ENCODE assay signal across 1 cellular context in genomic region chr1:44354840-44355581, GRCh38.
TF ChIP-seq lines count a peak whose summit lies in the region.

A gene with protein sequence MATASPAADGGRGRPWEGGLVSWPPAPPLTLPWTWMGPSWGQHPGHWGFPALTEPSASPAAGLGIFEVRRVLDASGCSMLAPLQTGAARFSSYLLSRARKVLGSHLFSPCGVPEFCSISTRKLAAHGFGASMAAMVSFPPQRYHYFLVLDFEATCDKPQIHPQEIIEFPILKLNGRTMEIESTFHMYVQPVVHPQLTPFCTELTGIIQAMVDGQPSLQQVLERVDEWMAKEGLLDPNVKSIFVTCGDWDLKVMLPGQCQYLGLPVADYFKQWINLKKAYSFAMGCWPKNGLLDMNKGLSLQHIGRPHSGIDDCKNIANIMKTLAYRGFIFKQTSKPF (minus strand): TSS chr1:44355257. CDS start chr1:44355026, 231 bp downstream.

TF ChIP-seq in K562, 482 proteins besides CTCF, POLR2A, EP300 and RAD21 (continued from another document and continues in another):
- TF ChIP-seq, protein P1, sequence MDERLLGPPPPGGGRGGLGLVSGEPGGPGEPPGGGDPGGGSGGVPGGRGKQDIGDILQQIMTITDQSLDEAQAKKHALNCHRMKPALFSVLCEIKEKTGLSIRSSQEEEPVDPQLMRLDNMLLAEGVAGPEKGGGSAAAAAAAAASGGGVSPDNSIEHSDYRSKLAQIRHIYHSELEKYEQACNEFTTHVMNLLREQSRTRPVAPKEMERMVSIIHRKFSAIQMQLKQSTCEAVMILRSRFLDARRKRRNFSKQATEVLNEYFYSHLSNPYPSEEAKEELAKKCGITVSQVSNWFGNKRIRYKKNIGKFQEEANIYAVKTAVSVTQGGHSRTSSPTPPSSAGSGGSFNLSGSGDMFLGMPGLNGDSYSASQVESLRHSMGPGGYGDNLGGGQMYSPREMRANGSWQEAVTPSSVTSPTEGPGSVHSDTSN (CRISPR knock-in tag; IDR thresholded peaks at IDR 0.05; ENCODE audit: low read depth), result peak; percentile 100
- TF ChIP-seq, protein P1 (tag; conservative IDR thresholded peaks at IDR 0.05; ENCODE audit: low read depth), result peak; percentile 99
- TF ChIP-seq PYGO2 (tag; IDR thresholded peaks at IDR 0.05), result no peak
- 0 out of 2 replicates have a peak, but pooled peaks have one; percentile 80 for TF ChIP-seq RBM34 (IDR thresholded peaks at IDR 0.05; ENCODE audit: borderline replicate concordance, insufficient read depth, low read length)
- no peak for TF ChIP-seq ZNF431 (CRISPR knock-in tag; IDR thresholded peaks at IDR 0.05)
- TF ChIP-seq RBM14 (IDR thresholded peaks at IDR 0.05; ENCODE audit: borderline replicate concordance, insufficient read depth, low read depth, low read length), result no peak
- TF ChIP-seq HNRNPLL (IDR thresholded peaks at IDR 0.05; ENCODE audit: low read depth, low read length, poor library complexity, severe bottlenecking), result peak; percentile 26
- TF ChIP-seq KLF13 (tag; IDR thresholded peaks at IDR 0.05; ENCODE audit: borderline replicate concordance, low read depth), result 0 out of 2 replicates have a peak, but pooled peaks have one; percentile 11
- TF ChIP-seq HCFC1 (IDR thresholded peaks at IDR 0.05; ENCODE audit: low read depth, low read length), result peak; percentile 96
- TF ChIP-seq ZNF23 (CRISPR knock-in tag; IDR thresholded peaks at IDR 0.05), result no peak
- peak; percentile 86 for TF ChIP-seq GATAD2B (IDR thresholded peaks at IDR 0.05; ENCODE audit: borderline replicate concordance)
- peak; percentile 62 for TF ChIP-seq EGR1 (conservative IDR thresholded peaks at IDR 0.05)
- peak; percentile 95 for TF ChIP-seq E2F8 (IDR thresholded peaks at IDR 0.05; ENCODE audit: low read depth, partially characterized antibody)
- peak; percentile 68 for TF ChIP-seq TFAP4 (CRISPR knock-in tag; IDR thresholded peaks at IDR 0.05; ENCODE audit: borderline replicate concordance)
- TF ChIP-seq HIVEP1 (CRISPR knock-in tag; IDR thresholded peaks at IDR 0.05), result no peak
- TF ChIP-seq TGIF2 (CRISPR knock-in tag; IDR thresholded peaks at IDR 0.05), result peak; percentile 71; the same call in 1 of the 2 replicates
- TF ChIP-seq ASH1L (IDR thresholded peaks at IDR 0.05; ENCODE audit: borderline replicate concordance, low read depth, partially characterized antibody), result peak; percentile 96
- peak; percentile 93 to 96 for TF ChIP-seq MNT (conservative IDR thresholded peaks at IDR 0.05)
- peak; percentile 77 to 80 for TF ChIP-seq FOXK2 (conservative IDR thresholded peaks at IDR 0.05 in 1 of 2, IDR thresholded peaks at IDR 0.05 in 1 of 2; ENCODE audit: low read depth in 2 of 2)
- TF ChIP-seq ZNF655 (CRISPR knock-in tag; IDR thresholded peaks at IDR 0.05), result no peak
- TF ChIP-seq, protein P2, sequence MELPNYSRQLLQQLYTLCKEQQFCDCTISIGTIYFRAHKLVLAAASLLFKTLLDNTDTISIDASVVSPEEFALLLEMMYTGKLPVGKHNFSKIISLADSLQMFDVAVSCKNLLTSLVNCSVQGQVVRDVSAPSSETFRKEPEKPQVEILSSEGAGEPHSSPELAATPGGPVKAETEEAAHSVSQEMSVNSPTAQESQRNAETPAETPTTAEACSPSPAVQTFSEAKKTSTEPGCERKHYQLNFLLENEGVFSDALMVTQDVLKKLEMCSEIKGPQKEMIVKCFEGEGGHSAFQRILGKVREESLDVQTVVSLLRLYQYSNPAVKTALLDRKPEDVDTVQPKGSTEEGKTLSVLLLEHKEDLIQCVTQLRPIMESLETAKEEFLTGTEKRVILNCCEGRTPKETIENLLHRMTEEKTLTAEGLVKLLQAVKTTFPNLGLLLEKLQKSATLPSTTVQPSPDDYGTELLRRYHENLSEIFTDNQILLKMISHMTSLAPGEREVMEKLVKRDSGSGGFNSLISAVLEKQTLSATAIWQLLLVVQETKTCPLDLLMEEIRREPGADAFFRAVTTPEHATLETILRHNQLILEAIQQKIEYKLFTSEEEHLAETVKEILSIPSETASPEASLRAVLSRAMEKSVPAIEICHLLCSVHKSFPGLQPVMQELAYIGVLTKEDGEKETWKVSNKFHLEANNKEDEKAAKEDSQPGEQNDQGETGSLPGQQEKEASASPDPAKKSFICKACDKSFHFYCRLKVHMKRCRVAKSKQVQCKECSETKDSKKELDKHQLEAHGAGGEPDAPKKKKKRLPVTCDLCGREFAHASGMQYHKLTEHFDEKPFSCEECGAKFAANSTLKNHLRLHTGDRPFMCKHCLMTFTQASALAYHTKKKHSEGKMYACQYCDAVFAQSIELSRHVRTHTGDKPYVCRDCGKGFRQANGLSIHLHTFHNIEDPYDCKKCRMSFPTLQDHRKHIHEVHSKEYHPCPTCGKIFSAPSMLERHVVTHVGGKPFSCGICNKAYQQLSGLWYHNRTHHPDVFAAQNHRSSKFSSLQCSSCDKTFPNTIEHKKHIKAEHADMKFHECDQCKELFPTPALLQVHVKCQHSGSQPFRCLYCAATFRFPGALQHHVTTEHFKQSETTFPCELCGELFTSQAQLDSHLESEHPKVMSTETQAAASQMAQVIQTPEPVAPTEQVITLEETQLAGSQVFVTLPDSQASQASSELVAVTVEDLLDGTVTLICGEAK (IDR thresholded peaks at IDR 0.05), result peak; percentile 35; the same call in 1 of the 2 replicates
- TF ChIP-seq, protein P2 (CRISPR knock-in tag; IDR thresholded peaks at IDR 0.05), result no peak
- TF ChIP-seq DIDO1 (tag; IDR thresholded peaks at IDR 0.05; ENCODE audit: low read depth), result peak; percentile 70
- no peak for TF ChIP-seq SNIP1 (IDR thresholded peaks at IDR 0.05; ENCODE audit: low read depth)
- peak; percentile 80 for TF ChIP-seq FUS (optimal IDR thresholded peaks at IDR 0.05; ENCODE audit: low read depth, low read length)
- peak in 1 of 2 experiments; percentile 66; a peak in 1 of 4 replicates for TF ChIP-seq UBTF (IDR thresholded peaks at IDR 0.05; ENCODE audit: borderline replicate concordance in 1 of 2, low read depth in 2 of 2, low read length in 2 of 2)
- peak; percentile 63; the same call in 1 of the 2 replicates for TF ChIP-seq SP1 (CRISPR knock-in tag; IDR thresholded peaks at IDR 0.05)
- peak; percentile 48 for TF ChIP-seq BMI1 (IDR thresholded peaks at IDR 0.05; ENCODE audit: low read length)
- peak; percentile 73 for TF ChIP-seq ZFX (CRISPR knock-in tag; IDR thresholded peaks at IDR 0.05)
- peak; percentile 99 for TF ChIP-seq NR2C1 (IDR thresholded peaks at IDR 0.05)
- peak; percentile 99 for TF ChIP-seq NR2C1 (tag; IDR thresholded peaks at IDR 0.05)
- peak; percentile 80 to 99 (median 98) for TF ChIP-seq YY1 (IDR thresholded peaks at IDR 0.05; ENCODE audit: borderline replicate concordance in 1 of 3, control insufficient read depth in 1 of 3, extremely low read depth in 1 of 3, insufficient read depth in 3 of 3, insufficient read length in 1 of 3, insufficient replicate concordance in 2 of 3, low read depth in 1 of 3, low read length in 2 of 3)
- TF ChIP-seq JUND (IDR thresholded peaks at IDR 0.05; ENCODE audit: borderline replicate concordance, low read depth, low read length), result peak; percentile 55
- TF ChIP-seq JUND (tag; IDR thresholded peaks at IDR 0.05; ENCODE audit: borderline replicate concordance, low read depth, low read length), result no peak; the same call in 2 of the 3 replicates
- TF ChIP-seq NCOA2 (IDR thresholded peaks at IDR 0.05; ENCODE audit: partially characterized antibody in 2 of 2), result no peak
